ENCODE assay signal across 10 cellular contexts in the genomic region with DNA sequence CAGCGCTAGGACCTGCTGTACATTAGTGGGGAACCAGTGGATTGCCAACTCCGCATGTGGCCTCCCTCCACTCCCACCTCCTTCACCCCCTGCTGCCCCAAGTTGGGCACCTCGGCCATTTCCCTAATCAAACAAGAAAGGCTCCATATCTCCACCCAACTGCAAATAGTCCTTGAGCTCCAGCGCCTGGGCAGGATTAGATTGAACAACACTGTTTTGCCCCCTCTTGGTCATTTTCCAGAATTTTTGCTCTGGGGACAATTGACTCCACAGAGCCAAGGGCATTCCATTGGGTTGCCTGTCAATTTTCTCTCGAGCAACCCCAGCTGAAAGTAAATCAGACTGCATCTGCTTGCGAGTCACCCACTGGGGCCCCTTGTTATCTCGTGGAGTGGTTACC. TPM values are rescaled to one million over a fixed set of nuclear protein-coding genes. Genes with fewer than 3 reads are reported as not detected.
"Had no signal": no experiment of that assay in that cellular context is flagged by ENCODE, and none has a peak within 500 bp of the region (broad histone marks: within the 10 kb centered on the region; RNA-seq: fewer than 3 reads in every experiment).

No MANE protein-coding gene starts in this region.

- H3K9ac ChIP-seq: KMS-11 had no signal

- H3K4me2 ChIP-seq: KMS-11 had no signal

- H3K27ac ChIP-seq: HL-60, KMS-11 had no signal

- H3K4me3 ChIP-seq: K562 had no signal

- DNase-seq: IMR-90, Karpas-422, KBM-7, KG1 had no signal

- FAIRE-seq: HTR-8/SVneo, K562 had no signal

RNA-seq across cellular contexts. Expression of a gene that starts 29.6 kb away (rescaled TPM):
- total RNA-seq: HT-29, HT1080, IMR-90, K562 had no signal
- polyA plus RNA-seq: IMR-90, K562 had no signal
